In genomic region chr5:132737982-132738770, GRCh38 we compare ENCODE assay signal across 9 cellular contexts. TPM values are rescaled to one million over a fixed set of nuclear protein-coding genes. Genes with fewer than 3 reads are reported as not detected.
DNase-seq lines count a peak whose midpoint lies in the region; ATAC-seq and TF ChIP-seq lines count a peak whose summit lies in the region.
"Had no signal": no experiment of that assay in that cellular context is flagged by ENCODE, and none has a peak within 500 bp of the region (broad histone marks: within the 10 kb centered on the region; RNA-seq: fewer than 3 reads in every experiment).

No MANE protein-coding gene starts in this region.

- no peaks in the 10 kb centered on the region for H3K9me3 Mint-ChIP-seq in activated CD4-positive, alpha-beta T cell treated with anti-CD3 and anti-CD28 coated beads, Interleukin-2, amount 10 ng/mL, durations not matched to agents 7 days and 5 days

- no peak overlapping the region for H3K27ac Mint-ChIP-seq in activated CD4-positive, alpha-beta T cell treated with anti-CD3 and anti-CD28 coated beads, Interleukin-2, amount 10 ng/mL, durations not matched to agents 7 days and 5 days

- in situ Hi-C loops in ACHN (cut with HindIII; ENCODE audit: low pct_ligation_motif_present, low pct_unique_long_range_greater_than_20kb, low sequenced_read_pairs), result no loop called here

- H3K9me3 ChIP-seq in WERI-Rb-1 (ENCODE audit: severe bottlenecking) (no peaks in the 10 kb centered on the region), stomach (peaks cover 0 to 4% (median 0%) of the 10 kb centered on the region in 4 donors)

- peaks cover 13% of the 10 kb centered on the region for H3K27me3 Mint-ChIP-seq in activated CD4-positive, alpha-beta T cell treated with anti-CD3 and anti-CD28 coated beads, Interleukin-2, amount 10 ng/mL, durations not matched to agents 7 days and 5 days

- H3K27me3 ChIP-seq in WERI-Rb-1 (ENCODE audit: insufficient read depth, low read depth, severe bottlenecking), result no peaks in the 10 kb centered on the region
- peaks cover 0 to 14% (median 0%) of the 10 kb centered on the region in 3 donors for H3K27me3 ChIP-seq in stomach

- WGBS in stomach, 5 donors, result 61 to 69% (median 64%) methylated on average over 10 of the region's 10 CpGs

- no peak for TF ChIP-seq POLR2A in stomach (IDR thresholded peaks at IDR 0.05)

- ATAC-seq in HG02642 (IDR thresholded peaks at IDR 0.05; ENCODE audit: poor library complexity, unreplicated experiment), result no peak

- TF ChIP-seq CTCF in WERI-Rb-1 (IDR thresholded peaks at IDR 0.05; ENCODE audit: low read depth, low read length) (no peak), stomach (IDR thresholded peaks at IDR 0.05) (no peak)

- H3K27ac ChIP-seq in WERI-Rb-1 (no peak overlapping the region), stomach (peak overlapping the region in 3 of 5 donors; percentile 69 to 83 (median 79))

- no peak for TF ChIP-seq EP300 in stomach (IDR thresholded peaks at IDR 0.05)

- H3K36me3 ChIP-seq in WERI-Rb-1 (peaks cover 8% of the 10 kb centered on the region; the same call in 1 of the 2 replicates), stomach (peaks cover 0 to 4% (median 0%) of the 10 kb centered on the region in 4 donors)

- DNase-seq in activated CD4-positive, alpha-beta T cell treated with anti-CD3 and anti-CD28 coated beads, Interleukin-2, amount 10 ng/mL, durations not matched to agents 7 days and 5 days, result no peak
- DNase-seq in activated CD4-positive, alpha-beta T cell treated with anti-CD3 and anti-CD28 coated beads, Interleukin-2, amount 50 U/mL, for 48 hours, result no peak
- DNase-seq in WERI-Rb-1 (no peak), stomach (no peak), ACHN (no peak)
- DNase-seq in effector CD8-positive, alpha-beta T cell (lab: John Stamatoyannopoulos, UW), result no peak

- intact Hi-C loops in stomach (cut with DNase I; ENCODE audit: low total_unique reads), result no loop called here

- POLR2A ChIA-PET in activated CD4-positive, alpha-beta T cell treated with anti-CD3 and anti-CD28 coated beads, Interleukin-2, amount 10 ng/mL, durations not matched to agents 7 days and 5 days (lab: Charles Lee), result no interaction called here

- CTCF ChIA-PET in activated CD4-positive, alpha-beta T cell treated with anti-CD3 and anti-CD28 coated beads, Interleukin-2, amount 10 ng/mL, durations not matched to agents 7 days and 5 days (lab: Charles Lee), result interaction anchor here (0.6 to 2.2 kb wide), 10 partner anchors 9 to 211 kb away, joined by 3 to 11 read pairs (median 4); partner anchors contain the start of gene CCNI2

- H3K4me1 Mint-ChIP-seq in activated CD4-positive, alpha-beta T cell treated with anti-CD3 and anti-CD28 coated beads, Interleukin-2, amount 10 ng/mL, durations not matched to agents 7 days and 5 days, result peaks cover 32% of the 10 kb centered on the region

- H3K4me3 Mint-ChIP-seq in activated CD4-positive, alpha-beta T cell treated with anti-CD3 and anti-CD28 coated beads, Interleukin-2, amount 10 ng/mL, durations not matched to agents 7 days and 5 days, result peak overlapping the region; percentile 82

- peaks cover 8 to 20% (median 15%) of the 10 kb centered on the region in 4 donors for H3K4me1 ChIP-seq in stomach

- H3K4me3 ChIP-seq in WERI-Rb-1 (ENCODE audit: low read depth, low read length), result peak overlapping the region; percentile 78
- H3K4me3 ChIP-seq in iPS-11a (ENCODE audit: low read depth, low read length), result peak overlapping the region; percentile 79
- peak overlapping the region in 3 of 4 donors; percentile 87 to 98 (median 98) for H3K4me3 ChIP-seq in stomach

- H3K36me3 Mint-ChIP-seq in activated CD4-positive, alpha-beta T cell treated with anti-CD3 and anti-CD28 coated beads, Interleukin-2, amount 10 ng/mL, durations not matched to agents 7 days and 5 days (ENCODE audit: low read depth), result no peaks in the 10 kb centered on the region

RNA-seq across cellular contexts. Expression of gene KIF3A, which starts 0.8 kb away (rescaled TPM):
- 1 to 10 TPM; 7.5 TPM for total RNA-seq in activated CD4-positive, alpha-beta T cell treated with anti-CD3 and anti-CD28 coated beads, Interleukin-2, amount 10 ng/mL, durations not matched to agents 7 days and 5 days
- total RNA-seq in stomach, result 10 to 100 TPM in 1 of 5 donors, 1 to 10 TPM in 3, under 1 TPM in 1; 0.58 to 19.3 (median 8.5) TPM
- polyA plus RNA-seq in stomach, result 1 to 10 TPM; 1.5 to 3.8 (median 2.1) TPM

RNA-seq across cellular contexts. Expression of gene CCNI2, which starts 9.1 kb away (rescaled TPM):
- 1 to 10 TPM; 5.5 to 6.2 TPM for total RNA-seq in activated CD4-positive, alpha-beta T cell treated with anti-CD3 and anti-CD28 coated beads, Interleukin-2, amount 10 ng/mL, durations not matched to agents 7 days and 5 days
- 10 to 100 TPM in 2 of 5 donors, under 1 TPM in 1, not detected in 2; 0.92 to 56.7 (median 34.5) TPM for total RNA-seq in stomach
- polyA plus RNA-seq in stomach, result 1 to 10 TPM in 2 of 3 donors, under 1 TPM in 1; 0.46 to 1.9 (median 1.3) TPM
- total RNA-seq: pulmonary artery endothelial cell had no signal

RNA-seq across cellular contexts. Expression of gene SEPTIN8, which starts 38.9 kb away (rescaled TPM):
- total RNA-seq in activated CD4-positive, alpha-beta T cell treated with anti-CD3 and anti-CD28 coated beads, Interleukin-2, amount 10 ng/mL, durations not matched to agents 7 days and 5 days, result 10 to 100 TPM; 20.5 to 21.6 TPM
- total RNA-seq in stomach, result 10 to 100 TPM; 18.5 to 47.3 (median 36.2) TPM
- polyA plus RNA-seq in stomach, result 10 to 100 TPM; 15.5 to 28.4 (median 27.4) TPM
